Comparison of ENCODE assay signal across 1 cellular context in genomic region chr9:115775669-115776068, GRCh38.
TF ChIP-seq lines count a peak whose summit lies in the region.

No MANE protein-coding gene starts in this region.

TF ChIP-seq in IMR-90, 13 proteins besides CTCF, POLR2A, EP300 and RAD21:
- TF ChIP-seq MXI1 (IDR thresholded peaks at IDR 0.05; ENCODE audit: borderline replicate concordance, low read depth, low read length) (no peak), MAFK (IDR thresholded peaks at IDR 0.05; ENCODE audit: low read depth, low read length) (no peak), ELK1 (IDR thresholded peaks at IDR 0.05; ENCODE audit: borderline replicate concordance, low read depth, low read length) (no peak), USF2 (IDR thresholded peaks at IDR 0.05; ENCODE audit: low read depth, low read length) (no peak), FOS (IDR thresholded peaks at IDR 0.05; ENCODE audit: low read depth, low read length) (no peak), RCOR1 (IDR thresholded peaks at IDR 0.05; ENCODE audit: insufficient replicate concordance, low read length) (no peak), SMC3 (IDR thresholded peaks at IDR 0.05; ENCODE audit: low read depth, low read length) (no peak), MAZ (IDR thresholded peaks at IDR 0.05; ENCODE audit: borderline replicate concordance, low read depth, low read length) (no peak), RFX5 (IDR thresholded peaks at IDR 0.05; ENCODE audit: low read depth, low read length) (no peak), CHD1 (IDR thresholded peaks at IDR 0.05; ENCODE audit: low read depth, low read length) (no peak), CEBPB (IDR thresholded peaks at IDR 0.05; ENCODE audit: low read depth, low read length) (no peak), BHLHE40 (IDR thresholded peaks at IDR 0.05; ENCODE audit: low read depth, low read length) (no peak), NFE2L2 (IDR thresholded peaks at IDR 0.05; ENCODE audit: low read depth, low read length) (no peak)
